In genomic region chr12:4160314-4161040, GRCh38 we compare ENCODE assay signal across 17 cellular contexts.
A peak's percentile ranks its signal among the peaks of the same experiment; 100 is the strongest.
DNase-seq lines count a peak whose midpoint lies in the region; ATAC-seq lines count a peak whose summit lies in the region.
"Had no signal": no experiment of that assay in that cellular context is flagged by ENCODE, and none has a peak within 500 bp of the region (broad histone marks: within the 10 kb centered on the region; RNA-seq: fewer than 3 reads in every experiment).

No MANE protein-coding gene starts in this region.

- DNase-seq in activated naive CD4-positive, alpha-beta T cell treated with anti-CD3 and anti-CD28 coated beads for 36 hours: no peak
- no peak for DNase-seq in activated naive CD4-positive, alpha-beta T cell treated with anti-CD3 and anti-CD28 coated beads, Interleukin-2, amount 50 U/mL, for 16 hours
- DNase-seq in NCI-H226 (no peak), NCI-H2081 treated with DMSO at 0.1 percent for 48 hours (lab: John Stamatoyannopoulos, UW) (no peak)
- DNase-seq: ACHN; CD8-positive, alpha-beta memory T cell; DND-41; GDM1; HFFc6; KBM-7; NCI-H446; NCI-H774 had no signal

- intact Hi-C loops in activated naive CD4-positive, alpha-beta T cell treated with anti-CD3 and anti-CD28 coated beads for 36 hours (cut with micrococcal nuclease): loop anchor here (1.0 kb wide), 1 partner anchor 8 kb away; no protein-coding TSS in a partner anchor

- CTCF ChIA-PET in activated naive CD4-positive, alpha-beta T cell treated with anti-CD3 and anti-CD28 coated beads for 36 hours (lab: Charles Lee): interaction anchor here (0.9 kb wide), 1 partner anchor 18 kb away, joined by 3 read pairs; no protein-coding TSS in a partner anchor

- no peaks in the 10 kb centered on the region for H3K27me3 Mint-ChIP-seq in activated naive CD4-positive, alpha-beta T cell treated with anti-CD3 and anti-CD28 coated beads for 36 hours (ENCODE audit: low read depth)
- H3K27me3 Mint-ChIP-seq in T-helper 1 cell treated with Interleukin-12 subunit alpha and Interleukin-12 subunit beta and Interleukin-4 antibody, amounts not matched to agents 30 μg/mL and 1 μg/mL, for 36 hours (ENCODE audit: low read depth): no peaks in the 10 kb centered on the region
- no peaks in the 10 kb centered on the region for H3K27me3 Mint-ChIP-seq in activated T-helper 17 cell treated with anti-CD3 and anti-CD28 coated beads, Interleukin-2, amount 50 U/mL, for 72 hours
- H3K27me3 Mint-ChIP-seq in stimulated activated naive CD8-positive, alpha-beta T cell treated with anti-CD3 and anti-CD28 coated beads, Interleukin-15, Interleukin-2, amounts not matched to agents 100 ng/mL and 50 ng/mL, for 24 hours: no peaks in the 10 kb centered on the region
- H3K27me3 Mint-ChIP-seq: B cell; CD8-positive, alpha-beta memory T cell had no signal

- H3K36me3 Mint-ChIP-seq in activated naive CD4-positive, alpha-beta T cell treated with anti-CD3 and anti-CD28 coated beads for 36 hours (ENCODE audit: low read depth): peaks cover 2% of the 10 kb centered on the region
- peaks cover 6% of the 10 kb centered on the region for H3K36me3 Mint-ChIP-seq in T-helper 1 cell treated with Interleukin-12 subunit alpha and Interleukin-12 subunit beta and Interleukin-4 antibody, amounts not matched to agents 30 μg/mL and 1 μg/mL, for 36 hours (ENCODE audit: low read depth)
- H3K36me3 Mint-ChIP-seq in activated T-helper 17 cell treated with anti-CD3 and anti-CD28 coated beads, Interleukin-2, amount 50 U/mL, for 72 hours (ENCODE audit: low read depth): no peaks in the 10 kb centered on the region
- H3K36me3 Mint-ChIP-seq in stimulated activated naive CD8-positive, alpha-beta T cell treated with anti-CD3 and anti-CD28 coated beads, Interleukin-15, Interleukin-2, amounts not matched to agents 100 ng/mL and 50 ng/mL, for 24 hours (ENCODE audit: low read depth): no peaks in the 10 kb centered on the region
- H3K36me3 Mint-ChIP-seq: CD8-positive, alpha-beta memory T cell had no signal

- ATAC-seq in activated T-helper 17 cell treated with anti-CD3 and anti-CD28 coated beads, Interleukin-2, amount 50 U/mL, for 72 hours (replicated peaks): peak; percentile 66
- ATAC-seq: GM23338 had no signal

- no peak overlapping the region for H3K4me3 Mint-ChIP-seq in activated naive CD4-positive, alpha-beta T cell treated with anti-CD3 and anti-CD28 coated beads for 36 hours
- H3K4me3 Mint-ChIP-seq in T-helper 1 cell treated with Interleukin-12 subunit alpha and Interleukin-12 subunit beta and Interleukin-4 antibody, amounts not matched to agents 30 μg/mL and 1 μg/mL, for 36 hours: no peak overlapping the region
- H3K4me3 Mint-ChIP-seq in activated T-helper 17 cell treated with anti-CD3 and anti-CD28 coated beads, Interleukin-2, amount 50 U/mL, for 72 hours: peak overlapping the region; percentile 29
- no peak overlapping the region for H3K4me3 Mint-ChIP-seq in stimulated activated naive CD8-positive, alpha-beta T cell treated with anti-CD3 and anti-CD28 coated beads, Interleukin-15, Interleukin-2, amounts not matched to agents 100 ng/mL and 50 ng/mL, for 24 hours
- H3K4me3 Mint-ChIP-seq: B cell; CD8-positive, alpha-beta memory T cell; GM23338; HFFc6 had no signal

- H3K4me1 Mint-ChIP-seq in activated naive CD4-positive, alpha-beta T cell treated with anti-CD3 and anti-CD28 coated beads for 36 hours (ENCODE audit: low read depth): peaks cover 65% of the 10 kb centered on the region
- H3K4me1 Mint-ChIP-seq in T-helper 1 cell treated with Interleukin-12 subunit alpha and Interleukin-12 subunit beta and Interleukin-4 antibody, amounts not matched to agents 30 μg/mL and 1 μg/mL, for 36 hours (ENCODE audit: low read depth): peaks cover 62% of the 10 kb centered on the region
- peaks cover 35% of the 10 kb centered on the region for H3K4me1 Mint-ChIP-seq in activated T-helper 17 cell treated with anti-CD3 and anti-CD28 coated beads, Interleukin-2, amount 50 U/mL, for 72 hours
- peaks cover 81% of the 10 kb centered on the region for H3K4me1 Mint-ChIP-seq in stimulated activated naive CD8-positive, alpha-beta T cell treated with anti-CD3 and anti-CD28 coated beads, Interleukin-15, Interleukin-2, amounts not matched to agents 100 ng/mL and 50 ng/mL, for 24 hours (ENCODE audit: low read depth)

- peak overlapping the region; percentile 78 for H3K27ac Mint-ChIP-seq in activated naive CD4-positive, alpha-beta T cell treated with anti-CD3 and anti-CD28 coated beads for 36 hours
- H3K27ac Mint-ChIP-seq in T-helper 1 cell treated with Interleukin-12 subunit alpha and Interleukin-12 subunit beta and Interleukin-4 antibody, amounts not matched to agents 30 μg/mL and 1 μg/mL, for 36 hours: peak overlapping the region; percentile 62
- peak overlapping the region; percentile 7 for H3K27ac Mint-ChIP-seq in activated T-helper 17 cell treated with anti-CD3 and anti-CD28 coated beads, Interleukin-2, amount 50 U/mL, for 72 hours
- H3K27ac Mint-ChIP-seq in stimulated activated naive CD8-positive, alpha-beta T cell treated with anti-CD3 and anti-CD28 coated beads, Interleukin-15, Interleukin-2, amounts not matched to agents 100 ng/mL and 50 ng/mL, for 24 hours: peak overlapping the region; percentile 63
- H3K27ac Mint-ChIP-seq: B cell, GM23338, HFFc6 had no signal

- H3K9me3 Mint-ChIP-seq in activated naive CD4-positive, alpha-beta T cell treated with anti-CD3 and anti-CD28 coated beads for 36 hours: no peaks in the 10 kb centered on the region
- peaks cover 3% of the 10 kb centered on the region for H3K9me3 Mint-ChIP-seq in T-helper 1 cell treated with Interleukin-12 subunit alpha and Interleukin-12 subunit beta and Interleukin-4 antibody, amounts not matched to agents 30 μg/mL and 1 μg/mL, for 36 hours
- H3K9me3 Mint-ChIP-seq in activated T-helper 17 cell treated with anti-CD3 and anti-CD28 coated beads, Interleukin-2, amount 50 U/mL, for 72 hours: no peaks in the 10 kb centered on the region
- H3K9me3 Mint-ChIP-seq in stimulated activated naive CD8-positive, alpha-beta T cell treated with anti-CD3 and anti-CD28 coated beads, Interleukin-15, Interleukin-2, amounts not matched to agents 100 ng/mL and 50 ng/mL, for 24 hours: no peaks in the 10 kb centered on the region
- H3K9me3 Mint-ChIP-seq: CD8-positive, alpha-beta memory T cell had no signal

Comparison
In these comparisons a context has a peak if more than half of its experiments do, and no peak if none do; other contexts are left out.
1. H3K27ac Mint-ChIP-seq: peak in every context shown above with its lines; median percentile 78 in activated naive CD4-positive, alpha-beta T cell treated with anti-CD3 and anti-CD28 coated beads for 36 hours; 63 in stimulated activated naive CD8-positive, alpha-beta T cell treated with anti-CD3 and anti-CD28 coated beads, Interleukin-15, Interleukin-2, amounts not matched to agents 100 ng/mL and 50 ng/mL, for 24 hours; 62 in T-helper 1 cell treated with Interleukin-12 subunit alpha and Interleukin-12 subunit beta and Interleukin-4 antibody, amounts not matched to agents 30 μg/mL and 1 μg/mL, for 36 hours; 7 in activated T-helper 17 cell treated with anti-CD3 and anti-CD28 coated beads, Interleukin-2, amount 50 U/mL, for 72 hours.